ENCODE assay signal across 22 cellular contexts in the genomic region with DNA sequence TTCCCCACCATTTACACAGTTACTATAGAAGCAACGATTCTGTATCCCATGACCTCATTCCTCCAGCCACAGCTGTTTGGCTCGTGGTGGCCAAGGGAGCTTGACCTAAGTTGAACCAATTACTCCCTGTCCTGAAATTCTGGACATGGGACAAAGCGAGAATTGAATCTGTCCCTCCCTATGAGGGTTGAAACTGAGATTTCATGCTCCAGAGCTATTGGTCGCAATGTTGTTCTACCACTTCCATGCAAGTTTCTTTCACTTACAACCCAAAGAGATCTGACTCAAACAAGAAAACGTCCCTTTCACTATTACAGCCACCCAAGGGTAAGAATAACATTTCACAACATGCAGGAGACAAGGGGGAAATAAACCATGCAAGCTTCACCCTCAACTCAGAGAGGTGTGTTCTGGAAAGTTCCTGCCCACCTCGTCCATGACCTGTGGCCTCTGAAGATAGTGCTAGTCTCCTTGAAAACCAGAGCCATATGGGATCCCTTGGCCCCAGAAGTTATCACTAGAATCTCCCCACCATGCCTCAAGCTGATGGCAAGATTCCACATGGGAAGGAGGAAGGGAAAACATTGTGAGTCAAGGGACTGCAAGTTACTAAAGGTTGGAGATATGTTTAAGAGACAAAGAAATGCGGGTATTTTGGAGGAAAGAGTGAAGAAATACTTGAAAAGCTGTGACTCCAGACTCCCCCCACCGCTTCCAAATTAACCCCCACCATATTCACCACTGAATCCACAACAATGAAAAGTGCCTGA.
A peak's percentile ranks its signal among the peaks of the same experiment; 100 is the strongest.
DNase-seq lines count a peak whose midpoint lies in the region; ATAC-seq and TF ChIP-seq lines count a peak whose summit lies in the region.
"Had no signal": no experiment of that assay in that cellular context is flagged by ENCODE, and none has a peak within 500 bp of the region (broad histone marks: within the 10 kb centered on the region; RNA-seq: fewer than 3 reads in every experiment).

No MANE protein-coding gene starts in this region.

- H3K9me3 Mint-ChIP-seq in activated CD4-positive, alpha-beta T cell treated with anti-CD3 and anti-CD28 coated beads for 36 hours (ENCODE audit: low read depth) = no peaks in the 10 kb centered on the region
- H3K9me3 Mint-ChIP-seq: stimulated activated naive CD8-positive, alpha-beta T cell treated with anti-CD3 and anti-CD28 coated beads, Interleukin-15, Interleukin-2, amounts not matched to agents 100 ng/mL and 50 ng/mL, for 24 hours; T-cell had no signal

- no peaks in the 10 kb centered on the region for H3K9me3 ChIP-seq in HUES6 (ENCODE audit: control insufficient read depth, insufficient read depth, low read depth, low read length)
- H3K9me3 ChIP-seq in left ventricle myocardium inferior (replicated peaks) = no peaks in the 10 kb centered on the region
- H3K9me3 ChIP-seq in body of pancreas = no peaks in the 10 kb centered on the region
- H3K9me3 ChIP-seq in SJCRH30 (replicated peaks) = peaks cover 7% of the 10 kb centered on the region; the same call in 1 of the 2 replicates
- H3K9me3 ChIP-seq: BLaER1, upper lobe of left lung had no signal

- peaks cover 4% of the 10 kb centered on the region for H3K4me1 Mint-ChIP-seq in activated CD4-positive, alpha-beta T cell treated with anti-CD3 and anti-CD28 coated beads for 36 hours
- H3K4me1 Mint-ChIP-seq: activated naive CD4-positive, alpha-beta T cell treated with anti-CD3 and anti-CD28 coated beads, Interleukin-2, amount 10 ng/mL, durations not matched to agents 7 days and 5 days; T-cell had no signal

- no peak overlapping the region for H3K4me3 Mint-ChIP-seq in activated CD4-positive, alpha-beta T cell treated with anti-CD3 and anti-CD28 coated beads for 36 hours
- H3K4me3 Mint-ChIP-seq: activated naive CD4-positive, alpha-beta T cell treated with anti-CD3 and anti-CD28 coated beads, Interleukin-2, amount 10 ng/mL, durations not matched to agents 7 days and 5 days; naive thymus-derived CD8-positive, alpha-beta T cell; stimulated activated naive CD8-positive, alpha-beta T cell treated with anti-CD3 and anti-CD28 coated beads, Interleukin-15, Interleukin-2, amounts not matched to agents 100 ng/mL and 50 ng/mL, for 24 hours; T-cell had no signal

- no peak overlapping the region for H3K27ac Mint-ChIP-seq in activated CD4-positive, alpha-beta T cell treated with anti-CD3 and anti-CD28 coated beads for 36 hours
- H3K27ac Mint-ChIP-seq: activated naive CD4-positive, alpha-beta T cell treated with anti-CD3 and anti-CD28 coated beads, Interleukin-2, amount 10 ng/mL, durations not matched to agents 7 days and 5 days; naive thymus-derived CD8-positive, alpha-beta T cell; stimulated activated naive CD8-positive, alpha-beta T cell treated with anti-CD3 and anti-CD28 coated beads, Interleukin-15, Interleukin-2, amounts not matched to agents 100 ng/mL and 50 ng/mL, for 24 hours; T-cell had no signal

- H3K36me3 ChIP-seq in HUES6 (ENCODE audit: control insufficient read depth, insufficient read depth, low read length) (no peaks in the 10 kb centered on the region), left ventricle myocardium inferior (no peaks in the 10 kb centered on the region), body of pancreas (replicated peaks in 1 of 2; ENCODE audit: insufficient read depth in 1 of 2, low read depth in 2 of 2) (no peaks in the 10 kb centered on the region), SJCRH30 (no peaks in the 10 kb centered on the region)
- H3K36me3 ChIP-seq: BLaER1, upper lobe of left lung had no signal

- peaks cover 24% of the 10 kb centered on the region for H3K27me3 Mint-ChIP-seq in activated CD4-positive, alpha-beta T cell treated with anti-CD3 and anti-CD28 coated beads for 36 hours

- ATAC-seq in Right ventricle myocardium superior (ENCODE audit: poor library complexity) (peak; percentile 92), body of pancreas (no peak)
- ATAC-seq in activated CD4-positive, alpha-beta T cell treated with anti-CD3 and anti-CD28 coated beads for 36 hours = no peak
- ATAC-seq: naive thymus-derived CD8-positive, alpha-beta T cell; T-cell had no signal

- peak overlapping the region; percentile 37 for H3K9ac ChIP-seq in HUES6 (ENCODE audit: low read length)
- H3K9ac ChIP-seq: BLaER1 had no signal

- H3K4me3 ChIP-seq in HUES6 (ENCODE audit: low read depth, low read length) (no peak overlapping the region), left ventricle myocardium inferior (no peak overlapping the region), body of pancreas (no peak overlapping the region), SJCRH30 (no peak overlapping the region)
- H3K4me3 ChIP-seq: BLaER1, upper lobe of left lung had no signal

- H3K36me3 Mint-ChIP-seq in activated CD4-positive, alpha-beta T cell treated with anti-CD3 and anti-CD28 coated beads for 36 hours (ENCODE audit: low read depth) = no peaks in the 10 kb centered on the region
- H3K36me3 Mint-ChIP-seq: activated naive CD4-positive, alpha-beta T cell treated with anti-CD3 and anti-CD28 coated beads, Interleukin-2, amount 10 ng/mL, durations not matched to agents 7 days and 5 days; naive thymus-derived CD8-positive, alpha-beta T cell; T-cell had no signal

- peak; percentile 68 for DNase-seq in Right ventricle myocardium superior
- DNase-seq in cardiac septum (ENCODE audit: low spot score) = no peak
- DNase-seq in left ventricle myocardium inferior = peak; percentile 56
- no peak for DNase-seq in NCI-H2196 treated with DMSO at 0.1 percent for 48 hours (lab: John Stamatoyannopoulos, UW; ENCODE audit: unreplicated experiment)
- DNase-seq in activated CD4-positive, alpha-beta T cell treated with anti-CD3 and anti-CD28 coated beads for 36 hours = no peak
- no peak for DNase-seq in body of pancreas
- DNase-seq in SJCRH30 = no peak
- DNase-seq: activated CD4-positive, alpha-beta T cell treated with anti-CD3 and anti-CD28 coated beads, Interleukin-2, amount 50 U/mL, for 1 hour; activated naive CD4-positive, alpha-beta T cell treated with anti-CD3 and anti-CD28 coated beads, Interleukin-2, amount 10 ng/mL, durations not matched to agents 7 days and 5 days; activated T-cell treated with anti-CD3 and anti-CD28 coated beads for 4 hours; Kasumi-1; kidney; naive thymus-derived CD8-positive, alpha-beta T cell; NCI-H1092 treated with DMSO at 0.1 percent for 48 hours; NCI-H526; SHP77; stimulated activated CD4-positive, alpha-beta T cell treated with anti-CD3 and anti-CD28 coated beads, Interleukin-2, amount 100 ng/mL, for 24 hours; T-cell; upper lobe of left lung had no signal

- POLR2A ChIA-PET in activated CD4-positive, alpha-beta T cell treated with anti-CD3 and anti-CD28 coated beads for 36 hours (lab: Charles Lee) = no interaction called here

- TF ChIP-seq POLR2A in body of pancreas (IDR thresholded peaks at IDR 0.05) = no peak

- no peak for TF ChIP-seq CTCF in left ventricle myocardium inferior (IDR thresholded peaks at IDR 0.05; ENCODE audit: borderline replicate concordance)
- no peak for TF ChIP-seq CTCF in body of pancreas (IDR thresholded peaks at IDR 0.05)

- intact Hi-C loops in Right ventricle myocardium superior (cut with DNase I) (no loop called here), cardiac septum (cut with DNase I) (no loop called here), left ventricle myocardium inferior (cut with micrococcal nuclease) (no loop called here), body of pancreas (cut with DNase I) (no loop called here)
- intact Hi-C loops in activated CD4-positive, alpha-beta T cell treated with anti-CD3 and anti-CD28 coated beads for 36 hours (cut with DNase I, micrococcal nuclease) = no loop called here

- H3K4me1 ChIP-seq in HUES6 (ENCODE audit: control insufficient read depth, insufficient read depth, low read length) = peaks cover 26% of the 10 kb centered on the region; the same call in 1 of the 2 replicates
- no peaks in the 10 kb centered on the region for H3K4me1 ChIP-seq in left ventricle myocardium inferior
- H3K4me1 ChIP-seq in body of pancreas = no peaks in the 10 kb centered on the region
- H3K4me1 ChIP-seq in SJCRH30 = no peaks in the 10 kb centered on the region
- H3K4me1 ChIP-seq: BLaER1 had no signal

- CTCF ChIA-PET in activated CD4-positive, alpha-beta T cell treated with anti-CD3 and anti-CD28 coated beads for 36 hours (lab: Charles Lee) = interaction anchor here (0.6 kb wide), 1 partner anchor 58 kb away, joined by 4 read pairs; no protein-coding TSS in a partner anchor

- WGBS in body of pancreas, 2 donors = 35 to 37% methylated on average over 8 of the region's 8 CpGs

- H3K27ac ChIP-seq in HUES6 (ENCODE audit: low read depth, low read length) = no peak overlapping the region; the same call in 1 of the 2 replicates
- H3K27ac ChIP-seq in left ventricle myocardium inferior (replicated peaks) = peak overlapping the region; percentile 59
- H3K27ac ChIP-seq in body of pancreas = no peak overlapping the region
- no peak overlapping the region for H3K27ac ChIP-seq in SJCRH30
- H3K27ac ChIP-seq: BLaER1, upper lobe of left lung had no signal

- H3K27me3 ChIP-seq in HUES6 (ENCODE audit: control insufficient read depth, insufficient read depth, low read length) = no peaks in the 10 kb centered on the region
- peaks cover 19% of the 10 kb centered on the region for H3K27me3 ChIP-seq in left ventricle myocardium inferior (ENCODE audit: low read depth)
- no peaks in the 10 kb centered on the region for H3K27me3 ChIP-seq in body of pancreas
- H3K27me3 ChIP-seq in SJCRH30 = no peaks in the 10 kb centered on the region
- H3K27me3 ChIP-seq: BLaER1, upper lobe of left lung had no signal

Comparison
In these comparisons a context has a peak if more than half of its experiments do, and no peak if none do; other contexts are left out.
1. DNase-seq: peak in Right ventricle myocardium superior (single experiment) and left ventricle myocardium inferior (single experiment); none in cardiac septum (single experiment), NCI-H2196 treated with DMSO at 0.1 percent for 48 hours (single experiment), activated CD4-positive, alpha-beta T cell treated with anti-CD3 and anti-CD28 coated beads for 36 hours (single experiment), body of pancreas (0 of 4) and SJCRH30 (0 of 2).